In the genomic region with DNA sequence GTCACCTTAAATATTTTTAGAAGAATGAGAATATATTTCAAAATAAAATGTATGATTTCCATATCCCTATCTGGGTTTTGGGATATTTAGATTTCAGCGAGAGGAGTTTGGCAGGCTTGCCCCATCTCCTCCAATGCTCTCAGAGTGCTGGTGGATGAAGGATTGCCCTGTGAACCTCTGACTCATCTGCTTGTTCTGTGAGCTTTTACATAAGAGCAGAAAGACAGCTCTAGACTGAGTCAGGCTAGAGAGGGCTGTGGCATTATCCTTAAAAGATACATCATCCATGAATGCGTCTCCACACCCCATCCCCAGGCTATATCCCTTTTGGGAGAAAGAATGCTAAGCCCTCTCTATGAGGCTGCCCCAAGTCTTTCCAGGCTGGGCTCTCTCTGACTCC, we compare ENCODE assay signal across 27 cellular contexts.
"Had no signal": no experiment of that assay in that cellular context is flagged by ENCODE, and none has a peak within 500 bp of the region (broad histone marks: within the 10 kb centered on the region; RNA-seq: fewer than 3 reads in every experiment).

No MANE protein-coding gene starts in this region.

- H3K27me3 ChIP-seq: left lung, neural progenitor cell, neutrophil, pancreas, right lobe of liver, tibial nerve, uterus had no signal

- ATAC-seq: left colon; left lung; natural killer cell; pancreas; psoas muscle; stimulated activated memory B cell treated with anti-CD40 and anti-IgM and Interleukin-4, amounts not matched to agents 10 μg/mL and 1 μg/mL and 100 μg/mL, for 72 hours; stimulated activated naive CD8-positive, alpha-beta T cell treated with anti-CD3 and anti-CD28 coated beads, Interleukin-15, amount 100 ng/mL, for 72 hours had no signal

- H3K27ac ChIP-seq: left lung, neural progenitor cell, neutrophil, pancreas, psoas muscle, right lobe of liver, tibial nerve, uterus had no signal

- H3K4me3 ChIP-seq: left lung, lung, neural progenitor cell, pancreas, psoas muscle, right lobe of liver, smooth muscle cell, tibial nerve, uterus had no signal

- H3K36me3 ChIP-seq: left lung, neural progenitor cell, neutrophil, pancreas, right lobe of liver, tibial nerve, uterus had no signal

- H3K4me1 ChIP-seq: left lung, neural progenitor cell, uterus had no signal

- DNase-seq: hypothalamus; islet precursor cell; kidney glomerular epithelial cell; left colon; left lung; mesendoderm; naive B cell; natural killer cell; nephron progenitor cell; occipital lobe; pancreas; psoas muscle; right lobe of liver; stimulated activated CD4-positive, alpha-beta T cell treated with anti-CD3 and anti-CD28 coated beads, Interleukin-1b, Interleukin-23, amount 100 ng/mL, for 48 hours; stimulated activated CD4-positive, alpha-beta T cell treated with anti-CD3 and anti-CD28 coated beads, Interleukin-2, amount 100 ng/mL, for 48 hours; stimulated activated CD4-positive, alpha-beta T cell treated with anti-CD3 and anti-CD28 coated beads, Interleukin-4, amount 100 ng/mL, for 4 hours; stimulated activated CD8-positive, alpha-beta memory T cell treated with anti-CD3 and anti-CD28 coated beads, Interleukin-4, amount 100 ng/mL, for 48 hours; stimulated activated naive CD4-positive, alpha-beta T cell treated with Interleukin-2 at 50 U/mL for 16 hours; stimulated activated naive CD8-positive, alpha-beta T cell treated with anti-CD3 and anti-CD28 coated beads, Interleukin-15, amount 100 ng/mL, for 72 hours; substantia nigra; uterus had no signal

- H3K9me3 ChIP-seq: neutrophil, pancreas, psoas muscle, right lobe of liver, uterus had no signal
